ENCODE assay signal across 1 cellular context in genomic region chr2:95185197-95185596, GRCh38.
TF ChIP-seq lines count a peak whose summit lies in the region.

No MANE protein-coding gene starts in this region.

TF ChIP-seq in HepG2, 621 proteins besides CTCF, POLR2A, EP300 and RAD21:
- no peak for TF ChIP-seq ONECUT2 (CRISPR knock-in tag; IDR thresholded peaks at IDR 0.05)
- TF ChIP-seq HNRNPL (IDR thresholded peaks at IDR 0.05; ENCODE audit: low read depth, low read length), result 0 out of 2 replicates have a peak, but pooled peaks have one; percentile 30
- no peak for TF ChIP-seq MAZ (IDR thresholded peaks at IDR 0.05; ENCODE audit: borderline replicate concordance, low read depth, low read length)
- no peak for TF ChIP-seq MAZ (CRISPR knock-in tag; IDR thresholded peaks at IDR 0.05; ENCODE audit: low read depth)
- no peak for TF ChIP-seq ZNF816 (CRISPR knock-in tag; IDR thresholded peaks at IDR 0.05; ENCODE audit: borderline replicate concordance)
